In genomic region chr6:137076277-137077068, GRCh38 we compare ENCODE assay signal across 10 cellular contexts. TPM values are rescaled to one million over a fixed set of nuclear protein-coding genes. Genes with fewer than 3 reads are reported as not detected.
DNase-seq lines count a peak whose midpoint lies in the region; ATAC-seq, FAIRE-seq and TF ChIP-seq lines count a peak whose summit lies in the region.
"Had no signal": no experiment of that assay in that cellular context is flagged by ENCODE, and none has a peak within 500 bp of the region (broad histone marks: within the 10 kb centered on the region; RNA-seq: fewer than 3 reads in every experiment).

No MANE protein-coding gene starts in this region.

- no peak for FAIRE-seq in astrocyte (lab: Jason Lieb, UNC)

- H3K9ac ChIP-seq in SU-DHL-6 (ENCODE audit: low read length) = no peak overlapping the region
- H3K9ac ChIP-seq in astrocyte (ENCODE audit: low read length) = no peak overlapping the region
- H3K9ac ChIP-seq: BLaER1 treated with 17β-estradiol and CSF1 and Interleukin-3, amounts not matched to agents 10 nM and 100 nM had no signal

- H4K20me1 ChIP-seq in SU-DHL-6 (ENCODE audit: low read depth, low read length) (no peaks in the 10 kb centered on the region), astrocyte (ENCODE audit: insufficient read depth, low read length) (no peaks in the 10 kb centered on the region)
- H4K20me1 ChIP-seq: BLaER1 treated with 17β-estradiol and CSF1 and Interleukin-3, amounts not matched to agents 10 nM and 100 nM had no signal

- H3K27ac Mint-ChIP-seq in astrocyte (ENCODE audit: unreplicated experiment) = no peak overlapping the region
- H3K27ac Mint-ChIP-seq: stimulated activated naive CD8-positive, alpha-beta T cell treated with anti-CD3 and anti-CD28 coated beads, Interleukin-15, Interleukin-2, amounts not matched to agents 100 ng/mL and 50 ng/mL, for 24 hours had no signal

- H3K4me3 ChIP-seq in SU-DHL-6 (ENCODE audit: insufficient read depth, low read length, poor library complexity, severe bottlenecking) = no peak overlapping the region
- H3K4me3 ChIP-seq in astrocyte (ENCODE audit: insufficient read depth, low read depth, low read length) = no peak overlapping the region
- H3K4me3 ChIP-seq: BLaER1 treated with 17β-estradiol and CSF1 and Interleukin-3, amounts not matched to agents 10 nM and 100 nM had no signal

- H3K9me3 Mint-ChIP-seq in astrocyte (ENCODE audit: unreplicated experiment) = peaks cover 20% of the 10 kb centered on the region

- no peak overlapping the region for H2AFZ ChIP-seq in SU-DHL-6 (ENCODE audit: low read depth, low read length, severe bottlenecking)
- H2AFZ ChIP-seq in astrocyte (ENCODE audit: low read depth, low read length) = no peak overlapping the region

- no peaks in the 10 kb centered on the region for H3F3A ChIP-seq in SU-DHL-6 (ENCODE audit: insufficient read depth)

- H3K27me3 ChIP-seq in SU-DHL-6 (ENCODE audit: low read length) (no peaks in the 10 kb centered on the region), astrocyte (ENCODE audit: insufficient read depth, low read length) (peaks cover 3% of the 10 kb centered on the region)
- H3K27me3 ChIP-seq: BLaER1 treated with 17β-estradiol and CSF1 and Interleukin-3, amounts not matched to agents 10 nM and 100 nM had no signal

- H3K36me3 ChIP-seq in SU-DHL-6 (ENCODE audit: low read length) (no peaks in the 10 kb centered on the region), astrocyte (ENCODE audit: insufficient read depth, low read length) (no peaks in the 10 kb centered on the region)
- H3K36me3 ChIP-seq: BLaER1 treated with 17β-estradiol and CSF1 and Interleukin-3, amounts not matched to agents 10 nM and 100 nM had no signal

- TF ChIP-seq CTCF in 22Rv1 (IDR thresholded peaks at IDR 0.05) (peak; percentile 92), SU-DHL-6 (IDR thresholded peaks at IDR 0.05; ENCODE audit: insufficient read depth, low read length, poor library complexity, severe bottlenecking) (peak; percentile 76), astrocyte (IDR thresholded peaks at IDR 0.05; ENCODE audit: insufficient read depth, low read depth, low read length) (peak; percentile 78)

- H3K27ac ChIP-seq in 22Rv1 (no peak overlapping the region), SU-DHL-6 (ENCODE audit: low read depth, low read length) (no peak overlapping the region), astrocyte (ENCODE audit: low read depth, low read length) (no peak overlapping the region)
- H3K27ac ChIP-seq: BLaER1 treated with 17β-estradiol and CSF1 and Interleukin-3, amounts not matched to agents 10 nM and 100 nM had no signal

- no peaks in the 10 kb centered on the region for H3K79me2 ChIP-seq in SU-DHL-6 (ENCODE audit: insufficient read depth, low read length)
- H3K79me2 ChIP-seq in astrocyte (ENCODE audit: insufficient read depth, low read length) = no peaks in the 10 kb centered on the region

- ATAC-seq in GM18502 (IDR thresholded peaks at IDR 0.05; ENCODE audit: poor library complexity, unreplicated experiment) (peak; percentile 99), HG02884 (IDR thresholded peaks at IDR 0.05; ENCODE audit: unreplicated experiment) (peak; percentile 91)

- H3K4me1 ChIP-seq in astrocyte (ENCODE audit: insufficient read depth, low read length) = no peaks in the 10 kb centered on the region

- H3K4me2 ChIP-seq in SU-DHL-6 (ENCODE audit: low read depth, low read length, poor library complexity, severe bottlenecking) (no peak overlapping the region), astrocyte (ENCODE audit: low read length) (no peak overlapping the region)

- H3K9me3 ChIP-seq in SU-DHL-6 (ENCODE audit: insufficient read depth, low read length) = no peaks in the 10 kb centered on the region
- no peaks in the 10 kb centered on the region for H3K9me3 ChIP-seq in astrocyte (ENCODE audit: insufficient read depth, low read depth, low read length)

- H3K36me3 Mint-ChIP-seq in astrocyte (ENCODE audit: low read depth, unreplicated experiment) = no peaks in the 10 kb centered on the region

- H3K27me3 Mint-ChIP-seq in astrocyte (ENCODE audit: low read depth, unreplicated experiment) = peaks cover 3% of the 10 kb centered on the region

- no peak overlapping the region for H3K4me3 Mint-ChIP-seq in astrocyte (ENCODE audit: unreplicated experiment)
- H3K4me3 Mint-ChIP-seq: stimulated activated naive CD8-positive, alpha-beta T cell treated with anti-CD3 and anti-CD28 coated beads, Interleukin-15, Interleukin-2, amounts not matched to agents 100 ng/mL and 50 ng/mL, for 24 hours had no signal

- H3K9me2 ChIP-seq in SU-DHL-6 (replicated peaks; ENCODE audit: insufficient read depth, low read length) = no peaks in the 10 kb centered on the region

- H3K4me1 Mint-ChIP-seq in astrocyte (ENCODE audit: low read depth, unreplicated experiment) = no peaks in the 10 kb centered on the region

- DNase-seq in NCI-H1436 (lab: John Stamatoyannopoulos, UW) (peak; percentile 68), astrocyte (ENCODE audit: low read depth) (peak; percentile 40), hypothalamus (lab: John Stamatoyannopoulos, UW) (peak in 34 of 51 donors; percentile 1 to 64 (median 28)), smooth muscle cell of the brain vasculature (ENCODE audit: low read depth, low spot score) (peak; percentile 29)

RNA-seq across cellular contexts. Expression of gene IL20RA, which starts 31.7 kb away (rescaled TPM):
- total RNA-seq in astrocyte = 0.07 and 0.17 TPM in 2 replicates
